In the genomic region with DNA sequence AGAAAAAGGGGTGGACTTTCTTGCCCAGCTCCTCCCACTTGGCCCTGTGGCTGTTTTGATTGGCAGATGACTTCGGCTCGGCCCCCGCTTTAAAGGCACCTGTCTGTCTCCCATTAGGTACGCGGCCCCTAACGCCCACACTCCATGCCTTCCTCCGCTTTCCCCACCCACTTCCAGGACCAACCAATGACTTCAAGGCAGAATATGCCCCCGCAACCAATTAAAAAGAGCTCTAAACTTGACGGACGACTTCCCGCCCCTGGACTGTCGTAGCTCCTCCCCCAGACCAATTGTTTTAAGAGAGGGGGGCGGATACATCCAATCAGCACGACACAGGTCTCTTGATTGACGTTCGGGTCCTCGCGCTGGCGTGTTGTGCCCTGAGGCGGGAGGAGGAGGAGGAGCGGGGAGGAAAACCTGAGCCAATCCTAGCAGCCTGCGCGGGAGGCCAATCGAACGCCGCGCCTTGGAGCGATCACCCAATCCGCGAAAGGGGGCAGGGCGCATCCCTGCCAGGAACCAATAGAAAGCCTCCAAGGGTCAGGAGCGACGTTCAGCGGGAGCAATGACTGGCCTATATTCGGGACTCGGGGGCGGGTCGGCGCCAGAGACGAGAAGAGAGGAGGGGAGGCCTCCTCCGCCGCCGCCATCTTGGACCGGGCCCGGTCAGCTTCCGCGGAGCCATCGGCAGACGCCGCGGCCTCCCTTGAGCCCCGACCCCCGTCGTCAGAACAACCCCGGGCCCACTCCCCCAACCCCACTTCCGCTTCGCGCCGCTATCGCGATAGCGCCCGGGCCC, we compare ENCODE assay signal across 8 cellular contexts. TPM values are rescaled to one million over a fixed set of nuclear protein-coding genes. Genes with fewer than 3 reads are reported as not detected.
DNase-seq lines count a peak whose midpoint lies in the region; ATAC-seq and TF ChIP-seq lines count a peak whose summit lies in the region.

A gene (plus strand): TSS at position 649 of the 799 bp plus-strand sequence. CDS start 5,217 bp downstream, outside the sequence.

- H3K9me2 ChIP-seq in OCI-LY1 (ENCODE audit: low read depth, low read length): no peaks in the 10 kb centered on the region

- H4K20me1 ChIP-seq in OCI-LY1 (ENCODE audit: insufficient read depth, low read length): no peaks in the 10 kb centered on the region

- DNase-seq in Calu3 (peak; percentile 100), mesenteric fat pad (ENCODE audit: low spot score) (peak; percentile 99)
- DNase-seq in activated CD8-positive, alpha-beta memory T cell treated with anti-CD3 and anti-CD28 coated beads, Interleukin-2, amount 50 U/mL, for 4 hours: peak; percentile 97
- DNase-seq in stimulated activated CD8-positive, alpha-beta memory T cell treated with anti-CD3 and anti-CD28 coated beads, Interleukin-15, amount 100 ng/mL, for 24 hours (ENCODE audit: low read depth): peak; percentile 91

- no peaks in the 10 kb centered on the region for H3K4me1 ChIP-seq in HUES64 (ENCODE audit: insufficient read depth, low read length)
- peaks cover 26% of the 10 kb centered on the region for H3K4me1 ChIP-seq in OCI-LY1 (ENCODE audit: insufficient read depth, low read length, severe bottlenecking)

- peak within 1 kb of the TSS; percentile 87 for H3K4me2 ChIP-seq in OCI-LY1 (ENCODE audit: low read length)

- no peaks in the 10 kb centered on the region for H3F3A ChIP-seq in OCI-LY1 (ENCODE audit: insufficient read depth, low read length)

- no peak within 1 kb of the TSS for H2AFZ ChIP-seq in OCI-LY1 (ENCODE audit: low read length)

- H3K9ac ChIP-seq in HUES64 (ENCODE audit: low read depth, low read length): peak within 1 kb of the TSS; percentile 92
- peak within 1 kb of the TSS; percentile 95 for H3K9ac ChIP-seq in OCI-LY1 (ENCODE audit: low read length)

- H3K4me3 ChIP-seq in HUES64 (ENCODE audit: low read length) (peak within 1 kb of the TSS; percentile 73), OCI-LY1 (ENCODE audit: low read depth, low read length, poor library complexity, severe bottlenecking) (peak within 1 kb of the TSS; percentile 93)

- H3K27ac ChIP-seq in HUES64 (ENCODE audit: low read depth, low read length): peak within 1 kb of the TSS; percentile 95
- H3K27ac ChIP-seq in OCI-LY1 (ENCODE audit: low read depth, low read length, poor library complexity, severe bottlenecking): no peak within 1 kb of the TSS

- in situ Hi-C loops in endometrial microvascular endothelial cells (cut with HindIII; ENCODE audit: inconsistent ontology term, low pct_unique_long_range_greater_than_20kb, low sequenced_read_pairs): no loop called here

- H3K36me3 Mint-ChIP-seq in Calu3 (ENCODE audit: insufficient read depth, unreplicated experiment): peaks cover 64% of the 10 kb centered on the region

- H3K27me3 ChIP-seq in HUES64 (ENCODE audit: insufficient read depth, low read length) (no peaks in the 10 kb centered on the region), OCI-LY1 (ENCODE audit: insufficient read depth, low read length) (no peaks in the 10 kb centered on the region)

- peaks cover 33% of the 10 kb centered on the region for H3K36me3 ChIP-seq in HUES64 (ENCODE audit: insufficient read depth, low read length)
- H3K36me3 ChIP-seq in OCI-LY1 (ENCODE audit: insufficient read depth, low read length): peaks cover 32% of the 10 kb centered on the region; the same call in 1 of the 2 replicates

- H3K27ac Mint-ChIP-seq in Calu3 (ENCODE audit: unreplicated experiment): peak within 1 kb of the TSS; percentile 97

- ATAC-seq in GM21447 (IDR thresholded peaks at IDR 0.05; ENCODE audit: unreplicated experiment): peak; percentile 72

- H3K4me1 Mint-ChIP-seq in Calu3 (ENCODE audit: low read depth, unreplicated experiment): peaks cover 34% of the 10 kb centered on the region

- under 1% methylated on average over 63 of the region's 63 CpGs for WGBS in HUES64

- no TSS peak for BruUV-seq in Calu3 (replicated peaks; lab: Mats Ljungman, UMichigan)

- H3K9me3 Mint-ChIP-seq in Calu3 (ENCODE audit: low read depth, unreplicated experiment): peaks cover 3% of the 10 kb centered on the region

- peaks cover 5% of the 10 kb centered on the region for H3K9me3 ChIP-seq in HUES64 (ENCODE audit: insufficient read depth, low read depth, low read length)
- H3K9me3 ChIP-seq in OCI-LY1 (ENCODE audit: low read length): no peaks in the 10 kb centered on the region

- H3K4me3 Mint-ChIP-seq in Calu3 (ENCODE audit: low read depth, unreplicated experiment): peak within 1 kb of the TSS; percentile 84

- peaks cover 13% of the 10 kb centered on the region for H3K27me3 Mint-ChIP-seq in Calu3 (ENCODE audit: unreplicated experiment)

- CTCF ChIA-PET in Calu3 (lab: Charles Lee): interaction anchor here (0.5 to 1.7 kb wide), 15 partner anchors 11 to 344 kb away, joined by 3 to 12 read pairs (median 4); a partner anchor contains a TSS

- TF ChIP-seq CTCF in Calu3 (IDR thresholded peaks at IDR 0.05; ENCODE audit: unreplicated experiment) (no peak), OCI-LY1 (IDR thresholded peaks at IDR 0.05; ENCODE audit: low read length) (no peak)

- H3K79me2 ChIP-seq in OCI-LY1 (ENCODE audit: insufficient read depth, low read length): peaks cover 32% of the 10 kb centered on the region

- intact Hi-C loops in Calu3 (cut with micrococcal nuclease; ENCODE audit: unreplicated experiment): loop anchor here (1.0 kb wide), 1 partner anchor 22 kb away; a partner anchor contains a TSS

RNA-seq across cellular contexts. Expression of the gene that starts here (rescaled TPM):
- total RNA-seq in Calu3 (2022) (79.4 and 87.4 TPM in 2 replicates), endometrial microvascular endothelial cells (ENCODE audit: inconsistent ontology term) (20.3 TPM), mesenteric fat pad (31.5 TPM)
- 64.6 TPM for polyA plus RNA-seq in HUES64 (2013, experiment 1 of 2)
- polyA plus RNA-seq in HUES64 (2013, experiment 2 of 2): 62.3 TPM
